27 cellular contexts compared by ENCODE assay signal in genomic region chr11:124075492-124075840, GRCh38. TPM values are rescaled to one million over a fixed set of nuclear protein-coding genes. Genes with fewer than 3 reads are reported as not detected.
DNase-seq lines count a peak whose midpoint lies in the region; ATAC-seq and TF ChIP-seq lines count a peak whose summit lies in the region.
"Had no signal": no experiment of that assay in that cellular context is flagged by ENCODE, and none has a peak within 500 bp of the region (broad histone marks: within the 10 kb centered on the region; RNA-seq: fewer than 3 reads in every experiment).

No MANE protein-coding gene starts in this region.

- no peaks in the 10 kb centered on the region for H3K4me1 ChIP-seq in mucosa of descending colon (ENCODE audit: low read depth)
- H3K4me1 ChIP-seq in aorta (ENCODE audit: control insufficient read depth in 1 of 2, insufficient read depth in 2 of 2, low read length in 2 of 2): no peaks in the 10 kb centered on the region

- H3K27me3 Mint-ChIP-seq in natural killer cell treated with Interleukin-12 subunit alpha and Interleukin-12 subunit beta and Interleukin-15 and Interleukin-18, amount 100 ng/mL, for 72 hours: peaks cover 9 to 17% of the 10 kb centered on the region in 2 donors
- peaks cover 21 to 27% of the 10 kb centered on the region in 2 donors for H3K27me3 Mint-ChIP-seq in natural killer cell (ENCODE audit: low read depth in 2 of 2)
- peaks cover 18 to 28% of the 10 kb centered on the region in 2 donors for H3K27me3 Mint-ChIP-seq in effector memory CD8-positive, alpha-beta T cell

- no peak for DNase-seq in natural killer cell treated with Interleukin-12 subunit alpha and Interleukin-12 subunit beta and Interleukin-15 and Interleukin-18, amount 100 ng/mL, for 72 hours (ENCODE audit: low spot score)
- DNase-seq in natural killer cell (no peak), mucosa of descending colon (no peak), aorta (no peak)
- no peak for DNase-seq in effector memory CD8-positive, alpha-beta T cell
- no peak for DNase-seq in activated CD4-positive, alpha-beta T cell treated with anti-CD3 and anti-CD28 coated beads, Interleukin-2, amount 50 U/mL, for 4 hours
- DNase-seq: ACHN; activated CD8-positive, alpha-beta memory T cell treated with anti-CD3 and anti-CD28 coated beads for 24 hours; DMS153; HFFc6; NCI-H1417 treated with DMSO at 0.1 percent for 48 hours; NCI-H2107; NCI-H510A; NK-92 treated with Interleukin-12 subunit alpha and Interleukin-12 subunit beta, amount 100 ng/mL, for 24 hours; stimulated activated CD8-positive, alpha-beta memory T cell treated with anti-CD3 and anti-CD28 coated beads, Interleukin-4, amount 100 ng/mL, for 48 hours had no signal

- no peak overlapping the region for H3K4me3 Mint-ChIP-seq in natural killer cell treated with Interleukin-12 subunit alpha and Interleukin-12 subunit beta and Interleukin-15 and Interleukin-18, amount 100 ng/mL, for 72 hours
- H3K4me3 Mint-ChIP-seq in natural killer cell: no peak overlapping the region
- peak overlapping the region; percentile 13 to 51 for H3K4me3 Mint-ChIP-seq in effector memory CD8-positive, alpha-beta T cell

- peaks cover 3 to 8% of the 10 kb centered on the region in 2 donors for H3K4me1 Mint-ChIP-seq in natural killer cell treated with Interleukin-12 subunit alpha and Interleukin-12 subunit beta and Interleukin-15 and Interleukin-18, amount 100 ng/mL, for 72 hours (ENCODE audit: low read depth in 2 of 2)
- H3K4me1 Mint-ChIP-seq in natural killer cell: peaks cover 14 to 17% of the 10 kb centered on the region in 2 donors
- peaks cover 0 to 5% of the 10 kb centered on the region in 2 donors for H3K4me1 Mint-ChIP-seq in effector memory CD8-positive, alpha-beta T cell (ENCODE audit: low read depth in 2 of 2)

- no peak overlapping the region for H3K27ac Mint-ChIP-seq in natural killer cell treated with Interleukin-12 subunit alpha and Interleukin-12 subunit beta and Interleukin-15 and Interleukin-18, amount 100 ng/mL, for 72 hours
- H3K27ac Mint-ChIP-seq in natural killer cell: no peak overlapping the region
- H3K27ac Mint-ChIP-seq in effector memory CD8-positive, alpha-beta T cell: no peak overlapping the region
- H3K27ac Mint-ChIP-seq: activated naive CD4-positive, alpha-beta T cell treated with anti-CD3 and anti-CD28 coated beads, Interleukin-2, amount 50 U/mL, for 72 hours; activated T-cell treated with anti-CD3 and anti-CD28 coated beads, Interleukin-2, amount 50 U/mL, for 72 hours; brain; HFFc6; IgD-negative memory B cell had no signal

- 77 to 82% methylated on average over 6 of the region's 6 CpGs for WGBS in aorta, 2 donors

- H3K4me3 ChIP-seq in mucosa of descending colon (no peak overlapping the region), aorta (ENCODE audit: low read length in 2 of 2) (no peak overlapping the region)
- H3K4me3 ChIP-seq: SK-N-MC had no signal

- no peaks in the 10 kb centered on the region for H3K9me3 Mint-ChIP-seq in natural killer cell treated with Interleukin-12 subunit alpha and Interleukin-12 subunit beta and Interleukin-15 and Interleukin-18, amount 100 ng/mL, for 72 hours
- H3K9me3 Mint-ChIP-seq in natural killer cell: no peaks in the 10 kb centered on the region
- H3K9me3 Mint-ChIP-seq in effector memory CD8-positive, alpha-beta T cell: no peaks in the 10 kb centered on the region
- H3K9me3 Mint-ChIP-seq: activated naive CD4-positive, alpha-beta T cell treated with anti-CD3 and anti-CD28 coated beads, Interleukin-2, amount 50 U/mL, for 72 hours; activated T-cell treated with anti-CD3 and anti-CD28 coated beads, Interleukin-2, amount 50 U/mL, for 72 hours; brain; HFFc6; IgD-negative memory B cell had no signal

- intact Hi-C loops in natural killer cell (cut with micrococcal nuclease): no loop called here
- intact Hi-C loops in mucosa of descending colon (cut with DNase I, micrococcal nuclease): no loop called here
- intact Hi-C loops in aorta (cut with DNase I): loop anchor here in 1 of 2 donors (10.0 kb wide), 1 partner anchor 509 kb away; no protein-coding TSS in a partner anchor

- no peaks in the 10 kb centered on the region for H3K36me3 Mint-ChIP-seq in natural killer cell treated with Interleukin-12 subunit alpha and Interleukin-12 subunit beta and Interleukin-15 and Interleukin-18, amount 100 ng/mL, for 72 hours
- no peaks in the 10 kb centered on the region for H3K36me3 Mint-ChIP-seq in natural killer cell
- no peaks in the 10 kb centered on the region for H3K36me3 Mint-ChIP-seq in effector memory CD8-positive, alpha-beta T cell (ENCODE audit: insufficient read depth)
- H3K36me3 Mint-ChIP-seq: activated naive CD4-positive, alpha-beta T cell treated with anti-CD3 and anti-CD28 coated beads, Interleukin-2, amount 50 U/mL, for 72 hours; brain; IgD-negative memory B cell had no signal

- peak; percentile 15 to 53 for ATAC-seq in natural killer cell treated with Interleukin-12 subunit alpha and Interleukin-12 subunit beta and Interleukin-15 and Interleukin-18, amount 100 ng/mL, for 72 hours
- ATAC-seq in natural killer cell: no peak
- no peak for ATAC-seq in effector memory CD8-positive, alpha-beta T cell (replicated peaks)
- peak; percentile 4 for ATAC-seq in mucosa of descending colon
- ATAC-seq in aorta (ENCODE audit: low FRiP score): peak; percentile 23
- ATAC-seq in HG03196 (IDR thresholded peaks at IDR 0.05; ENCODE audit: unreplicated experiment): no peak
- ATAC-seq in GM18873 (IDR thresholded peaks at IDR 0.05; ENCODE audit: low FRiP score, unreplicated experiment): no peak

- H3K9me3 ChIP-seq in mucosa of descending colon (no peaks in the 10 kb centered on the region), aorta (ENCODE audit: control insufficient read depth, low read length) (no peaks in the 10 kb centered on the region)

- TF ChIP-seq CTCF in natural killer cell (IDR thresholded peaks at IDR 0.05) (no peak), mucosa of descending colon (IDR thresholded peaks at IDR 0.05) (no peak)

- no peaks in the 10 kb centered on the region for H3K27me3 ChIP-seq in aorta (ENCODE audit: control insufficient read depth in 1 of 2, insufficient read depth in 2 of 2, low read length in 1 of 2)

- H3K36me3 ChIP-seq in mucosa of descending colon (ENCODE audit: low read depth) (no peaks in the 10 kb centered on the region), aorta (ENCODE audit: control insufficient read depth in 1 of 2, insufficient read depth in 2 of 2, low read length in 1 of 2) (no peaks in the 10 kb centered on the region)

- H3K27ac ChIP-seq in aorta (ENCODE audit: low read depth in 1 of 2, low read length in 2 of 2): no peak overlapping the region
- H3K27ac ChIP-seq: HL-60, SK-N-MC had no signal

RNA-seq across cellular contexts. Expression of gene OR10G7, which starts 34.3 kb away (rescaled TPM):
- total RNA-seq in natural killer cell treated with Interleukin-12 subunit alpha and Interleukin-12 subunit beta and Interleukin-15 and Interleukin-18, amount 100 ng/mL, for 72 hours: not detected
- total RNA-seq in natural killer cell (not detected), mucosa of descending colon (not detected), aorta (not detected)
- polyA plus RNA-seq in aorta: not detected
- total RNA-seq: activated naive CD4-positive, alpha-beta T cell treated with anti-CD3 and anti-CD28 coated beads, Interleukin-2, amount 50 U/mL, for 72 hours; activated T-cell treated with anti-CD3 and anti-CD28 coated beads, Interleukin-2, amount 50 U/mL, for 72 hours; HFFc6; liver; M059J; osteocyte had no signal
- polyA plus RNA-seq: IgD-negative memory B cell, liver, thymus had no signal

RNA-seq across cellular contexts. Expression of gene VWA5A, which starts 39.8 kb away (rescaled TPM):
- 10 to 100 TPM in 1 of 2 donors, 1 to 10 TPM in 1; 4.4 to 12.5 TPM for total RNA-seq in natural killer cell treated with Interleukin-12 subunit alpha and Interleukin-12 subunit beta and Interleukin-15 and Interleukin-18, amount 100 ng/mL, for 72 hours
- total RNA-seq in natural killer cell (10 to 100 TPM in 2 of 3 donors, 1 to 10 TPM in 1; 9.2 to 12.9 (median 11.8) TPM), mucosa of descending colon (10 to 100 TPM; 41.2 to 97.3 (median 55.8) TPM), aorta (10 to 100 TPM; 24.5 to 56.7 TPM)
- polyA plus RNA-seq in aorta: 10 to 100 TPM in 1 of 2 donors, 1 to 10 TPM in 1; 9.9 to 27.8 TPM

RNA-seq across cellular contexts. Expression of gene OR10G8, which starts 48.9 kb away (rescaled TPM):
- total RNA-seq in natural killer cell treated with Interleukin-12 subunit alpha and Interleukin-12 subunit beta and Interleukin-15 and Interleukin-18, amount 100 ng/mL, for 72 hours: not detected
- total RNA-seq in natural killer cell: not detected
- under 1 TPM in 1 of 3 donors, not detected in 2; 0.46 TPM for total RNA-seq in mucosa of descending colon
- total RNA-seq in aorta: not detected
- not detected for polyA plus RNA-seq in aorta
- total RNA-seq: activated naive CD4-positive, alpha-beta T cell treated with anti-CD3 and anti-CD28 coated beads, Interleukin-2, amount 50 U/mL, for 72 hours; activated T-cell treated with anti-CD3 and anti-CD28 coated beads, Interleukin-2, amount 50 U/mL, for 72 hours; HFFc6; liver; M059J; osteocyte had no signal
- polyA plus RNA-seq: IgD-negative memory B cell, liver, thymus had no signal

RNA-seq across cellular contexts. Expression of gene OR10G9, which starts 52.7 kb away (rescaled TPM):
- total RNA-seq in natural killer cell treated with Interleukin-12 subunit alpha and Interleukin-12 subunit beta and Interleukin-15 and Interleukin-18, amount 100 ng/mL, for 72 hours: not detected
- not detected for total RNA-seq in natural killer cell
- total RNA-seq in mucosa of descending colon: under 1 TPM in 2 of 3 donors, not detected in 1; 0.46 to 0.49 TPM
- total RNA-seq in aorta: not detected
- not detected for polyA plus RNA-seq in aorta
- total RNA-seq: activated naive CD4-positive, alpha-beta T cell treated with anti-CD3 and anti-CD28 coated beads, Interleukin-2, amount 50 U/mL, for 72 hours; activated T-cell treated with anti-CD3 and anti-CD28 coated beads, Interleukin-2, amount 50 U/mL, for 72 hours; HFFc6; liver; M059J; osteocyte had no signal
- polyA plus RNA-seq: IgD-negative memory B cell, liver, thymus had no signal

Comparison
In these comparisons a context has a peak if more than half of its experiments do, and no peak if none do; other contexts are left out.
1. ATAC-seq: peak in natural killer cell treated with Interleukin-12 subunit alpha and Interleukin-12 subunit beta and Interleukin-15 and Interleukin-18, amount 100 ng/mL, for 72 hours (2 of 2), mucosa of descending colon (single experiment) and aorta (single experiment); none in natural killer cell (0 of 3), effector memory CD8-positive, alpha-beta T cell (single experiment), HG03196 (single experiment) and GM18873 (single experiment).
2. H3K4me3 Mint-ChIP-seq: peak in effector memory CD8-positive, alpha-beta T cell (2 of 2); none in natural killer cell treated with Interleukin-12 subunit alpha and Interleukin-12 subunit beta and Interleukin-15 and Interleukin-18, amount 100 ng/mL, for 72 hours (single experiment) and natural killer cell (single experiment).